6 cellular contexts compared by ENCODE assay signal in the genomic region with DNA sequence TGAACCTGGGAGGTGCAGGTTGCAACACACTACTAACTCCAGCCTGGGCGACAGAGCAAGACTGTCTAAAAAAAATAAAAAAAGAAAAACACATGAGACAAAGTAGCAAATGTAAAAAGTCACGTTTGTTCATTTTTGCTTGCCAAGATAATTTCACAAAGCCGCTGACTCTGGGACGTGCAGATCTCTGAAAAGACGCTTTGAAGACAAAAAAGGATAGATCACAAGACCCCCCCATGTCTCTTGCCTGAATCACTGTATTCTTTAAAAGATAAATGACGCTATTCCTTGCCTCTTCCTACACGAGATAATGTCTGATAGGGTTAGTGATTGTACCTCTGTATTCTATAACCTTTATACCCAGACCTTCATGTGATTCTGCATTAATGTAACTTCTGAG.
"Had no signal": no experiment of that assay in that cellular context is flagged by ENCODE, and none has a peak within 500 bp of the region (broad histone marks: within the 10 kb centered on the region; RNA-seq: fewer than 3 reads in every experiment).

No MANE protein-coding gene starts in this region.

- H3K4me1 Mint-ChIP-seq: IgD-negative memory B cell had no signal

- H3K27ac Mint-ChIP-seq: IgD-negative memory B cell had no signal

- H3K27ac ChIP-seq: GM23248 had no signal

- H3K4me3 Mint-ChIP-seq: IgD-negative memory B cell had no signal

- DNase-seq: GM23248, GOT3, H7, KG1 had no signal

- ATAC-seq: HCT116 had no signal
